In the genomic region with DNA sequence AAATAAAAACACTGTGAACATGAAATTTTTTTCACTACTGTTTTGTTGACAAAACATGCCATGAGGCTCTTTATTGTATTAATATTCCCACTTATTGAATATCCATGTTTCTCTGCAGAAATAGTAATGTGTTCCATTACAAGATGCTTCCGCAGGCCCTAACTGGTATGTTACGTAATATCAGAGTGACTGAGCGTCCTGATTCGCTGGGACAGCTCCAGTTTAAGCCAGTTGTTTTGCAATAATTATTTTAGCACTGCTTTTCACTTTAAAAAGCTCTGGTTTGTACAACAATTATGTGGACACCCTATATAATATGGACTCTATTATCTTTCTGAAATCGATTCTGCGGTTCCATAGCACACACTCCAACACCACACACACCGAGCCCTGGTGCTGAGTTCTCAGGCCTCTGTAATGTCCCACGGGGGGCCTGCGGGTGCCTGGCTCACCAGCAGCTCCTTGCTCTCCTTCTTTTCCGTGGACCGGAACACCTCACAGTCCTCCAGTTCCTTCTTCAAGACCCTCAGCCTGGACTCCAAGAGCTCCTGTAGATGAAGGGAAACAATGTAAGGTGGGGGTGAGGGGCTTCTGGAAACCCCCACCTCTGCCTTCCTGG, we compare ENCODE assay signal across 2 cellular contexts.
TF ChIP-seq lines count a peak whose summit lies in the region.

No MANE protein-coding gene starts in this region.

TF ChIP-seq in SK-N-SH, 30 proteins besides CTCF, POLR2A, EP300 and RAD21 (continued from another document):
- TF ChIP-seq TAF1 (IDR thresholded peaks at IDR 0.05; ENCODE audit: borderline replicate concordance, low read depth, low read length) (no peak), TEAD4 (IDR thresholded peaks at IDR 0.05; ENCODE audit: borderline replicate concordance, insufficient read depth) (no peak), POLR2AphosphoS5 (IDR thresholded peaks at IDR 0.05; ENCODE audit: low read depth, low read length) (no peak), USF2 (IDR thresholded peaks at IDR 0.05; ENCODE audit: borderline replicate concordance, low read depth, low read length) (no peak), RXRA (IDR thresholded peaks at IDR 0.05; ENCODE audit: borderline replicate concordance, low read depth) (no peak), JUND (IDR thresholded peaks at IDR 0.05) (no peak), FOSL2 (IDR thresholded peaks at IDR 0.05; ENCODE audit: borderline replicate concordance, low read depth) (no peak), YY1 (IDR thresholded peaks at IDR 0.05; ENCODE audit: low read depth) (no peak), NFIC (IDR thresholded peaks at IDR 0.05; ENCODE audit: borderline replicate concordance) (no peak)
- TF ChIP-seq, protein P1, sequence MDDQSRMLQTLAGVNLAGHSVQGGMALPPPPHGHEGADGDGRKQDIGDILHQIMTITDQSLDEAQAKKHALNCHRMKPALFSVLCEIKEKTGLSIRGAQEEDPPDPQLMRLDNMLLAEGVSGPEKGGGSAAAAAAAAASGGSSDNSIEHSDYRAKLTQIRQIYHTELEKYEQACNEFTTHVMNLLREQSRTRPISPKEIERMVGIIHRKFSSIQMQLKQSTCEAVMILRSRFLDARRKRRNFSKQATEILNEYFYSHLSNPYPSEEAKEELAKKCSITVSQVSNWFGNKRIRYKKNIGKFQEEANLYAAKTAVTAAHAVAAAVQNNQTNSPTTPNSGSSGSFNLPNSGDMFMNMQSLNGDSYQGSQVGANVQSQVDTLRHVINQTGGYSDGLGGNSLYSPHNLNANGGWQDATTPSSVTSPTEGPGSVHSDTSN (IDR thresholded peaks at IDR 0.05): no peak
- TF ChIP-seq, protein P2, sequence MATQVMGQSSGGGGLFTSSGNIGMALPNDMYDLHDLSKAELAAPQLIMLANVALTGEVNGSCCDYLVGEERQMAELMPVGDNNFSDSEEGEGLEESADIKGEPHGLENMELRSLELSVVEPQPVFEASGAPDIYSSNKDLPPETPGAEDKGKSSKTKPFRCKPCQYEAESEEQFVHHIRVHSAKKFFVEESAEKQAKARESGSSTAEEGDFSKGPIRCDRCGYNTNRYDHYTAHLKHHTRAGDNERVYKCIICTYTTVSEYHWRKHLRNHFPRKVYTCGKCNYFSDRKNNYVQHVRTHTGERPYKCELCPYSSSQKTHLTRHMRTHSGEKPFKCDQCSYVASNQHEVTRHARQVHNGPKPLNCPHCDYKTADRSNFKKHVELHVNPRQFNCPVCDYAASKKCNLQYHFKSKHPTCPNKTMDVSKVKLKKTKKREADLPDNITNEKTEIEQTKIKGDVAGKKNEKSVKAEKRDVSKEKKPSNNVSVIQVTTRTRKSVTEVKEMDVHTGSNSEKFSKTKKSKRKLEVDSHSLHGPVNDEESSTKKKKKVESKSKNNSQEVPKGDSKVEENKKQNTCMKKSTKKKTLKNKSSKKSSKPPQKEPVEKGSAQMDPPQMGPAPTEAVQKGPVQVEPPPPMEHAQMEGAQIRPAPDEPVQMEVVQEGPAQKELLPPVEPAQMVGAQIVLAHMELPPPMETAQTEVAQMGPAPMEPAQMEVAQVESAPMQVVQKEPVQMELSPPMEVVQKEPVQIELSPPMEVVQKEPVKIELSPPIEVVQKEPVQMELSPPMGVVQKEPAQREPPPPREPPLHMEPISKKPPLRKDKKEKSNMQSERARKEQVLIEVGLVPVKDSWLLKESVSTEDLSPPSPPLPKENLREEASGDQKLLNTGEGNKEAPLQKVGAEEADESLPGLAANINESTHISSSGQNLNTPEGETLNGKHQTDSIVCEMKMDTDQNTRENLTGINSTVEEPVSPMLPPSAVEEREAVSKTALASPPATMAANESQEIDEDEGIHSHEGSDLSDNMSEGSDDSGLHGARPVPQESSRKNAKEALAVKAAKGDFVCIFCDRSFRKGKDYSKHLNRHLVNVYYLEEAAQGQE (IDR thresholded peaks at IDR 0.05; ENCODE audit: low read depth, low read length): no peak
- TF ChIP-seq, protein P3, sequence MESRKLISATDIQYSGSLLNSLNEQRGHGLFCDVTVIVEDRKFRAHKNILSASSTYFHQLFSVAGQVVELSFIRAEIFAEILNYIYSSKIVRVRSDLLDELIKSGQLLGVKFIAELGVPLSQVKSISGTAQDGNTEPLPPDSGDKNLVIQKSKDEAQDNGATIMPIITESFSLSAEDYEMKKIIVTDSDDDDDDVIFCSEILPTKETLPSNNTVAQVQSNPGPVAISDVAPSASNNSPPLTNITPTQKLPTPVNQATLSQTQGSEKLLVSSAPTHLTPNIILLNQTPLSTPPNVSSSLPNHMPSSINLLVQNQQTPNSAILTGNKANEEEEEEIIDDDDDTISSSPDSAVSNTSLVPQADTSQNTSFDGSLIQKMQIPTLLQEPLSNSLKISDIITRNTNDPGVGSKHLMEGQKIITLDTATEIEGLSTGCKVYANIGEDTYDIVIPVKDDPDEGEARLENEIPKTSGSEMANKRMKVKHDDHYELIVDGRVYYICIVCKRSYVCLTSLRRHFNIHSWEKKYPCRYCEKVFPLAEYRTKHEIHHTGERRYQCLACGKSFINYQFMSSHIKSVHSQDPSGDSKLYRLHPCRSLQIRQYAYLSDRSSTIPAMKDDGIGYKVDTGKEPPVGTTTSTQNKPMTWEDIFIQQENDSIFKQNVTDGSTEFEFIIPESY (IDR thresholded peaks at IDR 0.05; ENCODE audit: borderline replicate concordance, low read depth): no peak

TF ChIP-seq in SK-N-SH treated with all-trans-retinoic acid at 6 μM for 48 hours, 23 proteins besides CTCF, POLR2A, EP300 and RAD21:
- TF ChIP-seq POU6F1 (CRISPR knock-in tag; IDR thresholded peaks at IDR 0.05; ENCODE audit: borderline replicate concordance, low read depth) (no peak), ISL1 (CRISPR knock-in tag; IDR thresholded peaks at IDR 0.05) (no peak), ZNF565 (CRISPR knock-in tag; conservative IDR thresholded peaks at IDR 0.05; ENCODE audit: low read depth) (no peak), OSR1 (CRISPR knock-in tag; IDR thresholded peaks at IDR 0.05) (no peak), TOX (CRISPR knock-in tag; IDR thresholded peaks at IDR 0.05; ENCODE audit: borderline replicate concordance) (no peak), ARNTL (CRISPR knock-in tag; IDR thresholded peaks at IDR 0.05; ENCODE audit: borderline replicate concordance, low read depth) (no peak), TSHZ2 (CRISPR knock-in tag; IDR thresholded peaks at IDR 0.05) (no peak), ZC3H10 (CRISPR knock-in tag; IDR thresholded peaks at IDR 0.05) (no peak), GLIS3 (CRISPR knock-in tag; IDR thresholded peaks at IDR 0.05) (no peak)
